ENCODE assay signal across 12 cellular contexts in the genomic region with DNA sequence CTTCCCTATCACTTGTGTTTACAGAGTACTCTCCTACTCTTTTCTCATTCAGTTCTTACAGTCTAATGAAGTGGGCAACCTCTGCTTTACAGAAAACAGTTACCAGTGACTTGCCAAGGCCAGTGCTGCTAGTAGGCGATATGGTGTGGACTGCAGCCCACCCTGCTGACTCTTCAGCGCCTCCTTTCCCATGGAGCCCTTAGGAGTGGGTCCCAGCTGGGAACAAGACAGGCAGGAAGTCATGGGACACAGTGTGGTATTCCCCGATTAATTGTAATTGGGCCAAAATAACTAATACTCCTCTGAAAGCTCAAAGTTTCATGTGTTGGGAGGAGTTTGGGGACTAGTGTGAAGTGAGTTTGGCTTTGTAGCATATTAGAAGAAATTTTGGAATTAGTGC.
DNase-seq lines count a peak whose midpoint lies in the region; ATAC-seq and TF ChIP-seq lines count a peak whose summit lies in the region.
"Had no signal": no experiment of that assay in that cellular context is flagged by ENCODE, and none has a peak within 500 bp of the region (broad histone marks: within the 10 kb centered on the region; RNA-seq: fewer than 3 reads in every experiment).

No MANE protein-coding gene starts in this region.

- CTCF ChIA-PET in activated CD8-positive, alpha-beta T cell treated with anti-CD3 and anti-CD28 coated beads for 36 hours (lab: Charles Lee) = interaction anchor here (0.9 to 4.9 kb wide), 10 partner anchors 10 to 101 kb away, joined by 3 to 27 read pairs (median 4); no protein-coding TSS in a partner anchor

- intact Hi-C loops in activated CD8-positive, alpha-beta T cell treated with anti-CD3 and anti-CD28 coated beads for 36 hours (cut with micrococcal nuclease) = no loop called here
- intact Hi-C loops in sciatic nerve (cut with DNase I) (no loop called here), posterior cingulate gyrus (cut with DNase I) (no loop called here)

- H3K9me3 Mint-ChIP-seq in CD4-positive, CD25-positive, alpha-beta regulatory T cell = peaks cover 0 to 3% (median 0%) of the 10 kb centered on the region in 7 donors
- H3K9me3 Mint-ChIP-seq in activated CD8-positive, alpha-beta T cell treated with anti-CD3 and anti-CD28 coated beads for 36 hours = no peaks in the 10 kb centered on the region

- H3K36me3 Mint-ChIP-seq in CD4-positive, CD25-positive, alpha-beta regulatory T cell = peaks cover 27% of the 10 kb centered on the region
- peaks cover 33% of the 10 kb centered on the region for H3K36me3 Mint-ChIP-seq in activated CD8-positive, alpha-beta T cell treated with anti-CD3 and anti-CD28 coated beads for 36 hours (ENCODE audit: low read depth)

- peaks cover 54 to 94% (median 79%) of the 10 kb centered on the region in 4 donors for H3K4me1 Mint-ChIP-seq in CD4-positive, CD25-positive, alpha-beta regulatory T cell
- peaks cover 94% of the 10 kb centered on the region for H3K4me1 Mint-ChIP-seq in activated CD8-positive, alpha-beta T cell treated with anti-CD3 and anti-CD28 coated beads for 36 hours (ENCODE audit: low read depth)

- ATAC-seq in CD4-positive, CD25-positive, alpha-beta regulatory T cell (ENCODE audit: low read depth in 2 of 2) = no peak
- ATAC-seq in activated CD8-positive, alpha-beta T cell treated with anti-CD3 and anti-CD28 coated beads for 36 hours = no peak
- ATAC-seq in sciatic nerve (peak; percentile 60), GM21390 (IDR thresholded peaks at IDR 0.05; ENCODE audit: unreplicated experiment) (no peak), GM19324 (IDR thresholded peaks at IDR 0.05; ENCODE audit: low FRiP score, unreplicated experiment) (no peak)

- H3K27me3 Mint-ChIP-seq in CD4-positive, CD25-positive, alpha-beta regulatory T cell = no peaks in the 10 kb centered on the region
- H3K27me3 Mint-ChIP-seq in activated CD8-positive, alpha-beta T cell treated with anti-CD3 and anti-CD28 coated beads for 36 hours = no peaks in the 10 kb centered on the region

- no peaks in the 10 kb centered on the region for H3K27me3 ChIP-seq in CD4-positive, CD25-positive, alpha-beta regulatory T cell (ENCODE audit: control insufficient read depth, insufficient read depth, low read length)

- H3K27ac ChIP-seq in CD4-positive, CD25-positive, alpha-beta regulatory T cell (ENCODE audit: insufficient read depth, low read length, poor library complexity, severe bottlenecking) = no peak overlapping the region

- POLR2A ChIA-PET in activated CD8-positive, alpha-beta T cell treated with anti-CD3 and anti-CD28 coated beads for 36 hours (lab: Charles Lee) = interaction anchor here (0.6 to 6.2 kb wide), 6 partner anchors 17 to 418 kb away, joined by 3 to 44 read pairs (median 4); no protein-coding TSS in a partner anchor

- no peaks in the 10 kb centered on the region for H3K9me3 ChIP-seq in CD4-positive, CD25-positive, alpha-beta regulatory T cell (ENCODE audit: control insufficient read depth in 2 of 2, low read length in 2 of 2)

- H3K4me3 Mint-ChIP-seq in CD4-positive, CD25-positive, alpha-beta regulatory T cell = peak overlapping the region in 2 of 4 donors; percentile 48 to 71
- H3K4me3 Mint-ChIP-seq in activated CD8-positive, alpha-beta T cell treated with anti-CD3 and anti-CD28 coated beads for 36 hours = no peak overlapping the region

- peak overlapping the region; percentile 83 to 95 (median 90) for H3K27ac Mint-ChIP-seq in CD4-positive, CD25-positive, alpha-beta regulatory T cell
- H3K27ac Mint-ChIP-seq in activated CD8-positive, alpha-beta T cell treated with anti-CD3 and anti-CD28 coated beads for 36 hours = peak overlapping the region; percentile 87

- peaks cover 20% of the 10 kb centered on the region for H3K36me3 ChIP-seq in CD4-positive, CD25-positive, alpha-beta regulatory T cell (ENCODE audit: control insufficient read depth, insufficient read depth, low read length)

- H3K4me3 ChIP-seq in CD4-positive, CD25-positive, alpha-beta regulatory T cell (ENCODE audit: low read depth, low read length) = peak overlapping the region; percentile 37
- no peak overlapping the region for H3K4me3 ChIP-seq in fibroblast of pulmonary artery (replicated peaks; ENCODE audit: low read depth, low read length)

- no peak for TF ChIP-seq CTCF in activated CD8-positive, alpha-beta T cell treated with anti-CD3 and anti-CD28 coated beads for 36 hours (IDR thresholded peaks at IDR 0.05)
- TF ChIP-seq CTCF in fibroblast of pulmonary artery (IDR thresholded peaks at IDR 0.05; ENCODE audit: low read length, missing control alignments) = no peak

- H3K4me1 ChIP-seq in CD4-positive, CD25-positive, alpha-beta regulatory T cell (ENCODE audit: control insufficient read depth, insufficient read depth, low read length, poor library complexity, severe bottlenecking) = peaks cover 78% of the 10 kb centered on the region

- no peak for DNase-seq in CD4-positive, CD25-positive, alpha-beta regulatory T cell
- no peak for DNase-seq in activated CD8-positive, alpha-beta T cell treated with anti-CD3 and anti-CD28 coated beads for 36 hours
- DNase-seq in fibroblast of pulmonary artery (ENCODE audit: low read depth) = peak; percentile 48
- no peak for DNase-seq in sciatic nerve (ENCODE audit: low spot score)
- no peak for DNase-seq in posterior cingulate gyrus
- DNase-seq in AG08396 (ENCODE audit: low spot score) = no peak
- DNase-seq: activated effector memory CD4-positive, alpha-beta T cell treated with anti-CD3 and anti-CD28 coated beads, Interleukin-2, amount 50 U/mL, for 16 hours; DMS153; NCI-H2107; SW 1271 had no signal
